ENCODE assay signal across 1 cellular context in the genomic region with DNA sequence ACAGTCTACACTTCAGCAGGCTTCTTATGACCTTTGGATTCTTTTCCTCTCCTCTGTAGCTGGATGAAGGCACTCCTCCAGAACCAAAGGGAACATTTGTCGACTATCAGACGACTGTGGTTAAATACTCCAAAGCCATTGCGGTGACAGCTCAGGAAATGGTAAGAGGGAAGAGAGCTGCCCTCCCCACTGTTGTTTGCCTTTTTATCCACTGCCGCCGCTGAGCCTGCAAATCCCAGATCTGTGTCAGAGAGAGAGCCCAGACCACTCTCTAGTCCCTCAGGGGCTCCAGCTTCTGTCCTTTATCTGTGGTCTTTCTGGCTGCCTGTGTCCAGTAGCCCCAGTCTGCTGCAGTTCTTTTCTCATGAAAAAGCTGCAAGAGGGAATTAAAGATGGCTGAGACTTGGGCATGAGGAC.
TF ChIP-seq lines count a peak whose summit lies in the region.

No MANE protein-coding gene starts in this region.

TF ChIP-seq in IMR-90, 13 proteins besides CTCF, POLR2A, EP300 and RAD21:
- TF ChIP-seq USF2 (IDR thresholded peaks at IDR 0.05; ENCODE audit: low read depth, low read length) (no peak), MXI1 (IDR thresholded peaks at IDR 0.05; ENCODE audit: borderline replicate concordance, low read depth, low read length) (no peak), RFX5 (IDR thresholded peaks at IDR 0.05; ENCODE audit: low read depth, low read length) (no peak)
